ENCODE assay signal across 8 cellular contexts in genomic region chr2:197137826-197138480, GRCh38.
DNase-seq lines count a peak whose midpoint lies in the region; ATAC-seq and TF ChIP-seq lines count a peak whose summit lies in the region.
"Had no signal": no experiment of that assay in that cellular context is flagged by ENCODE, and none has a peak within 500 bp of the region (broad histone marks: within the 10 kb centered on the region; RNA-seq: fewer than 3 reads in every experiment).

No MANE protein-coding gene starts in this region.

- H3K36me3 Mint-ChIP-seq in IgD-negative memory B cell (peaks cover 16% of the 10 kb centered on the region), natural killer cell (no peaks in the 10 kb centered on the region)
- H3K36me3 Mint-ChIP-seq in activated T-helper 1 cell treated with anti-CD3 and anti-CD28 coated beads, Interleukin-12 subunit alpha, Interleukin-12 subunit beta, Interleukin-2, Interleukin-4 antibody, amounts not matched to agents 30 ng/mL and 10 ng/mL and 1 ng/mL, durations not matched to agents 14 hours and 24 hours and 36 hours (ENCODE audit: low read depth) = peaks cover 36% of the 10 kb centered on the region

- H3K27me3 Mint-ChIP-seq in IgD-negative memory B cell (peaks cover 2% of the 10 kb centered on the region), natural killer cell (ENCODE audit: low read depth in 2 of 2) (no peaks in the 10 kb centered on the region)
- H3K27me3 Mint-ChIP-seq in activated T-helper 1 cell treated with anti-CD3 and anti-CD28 coated beads, Interleukin-12 subunit alpha, Interleukin-12 subunit beta, Interleukin-2, Interleukin-4 antibody, amounts not matched to agents 30 ng/mL and 10 ng/mL and 1 ng/mL, durations not matched to agents 14 hours and 24 hours and 36 hours (ENCODE audit: insufficient read depth) = no peaks in the 10 kb centered on the region

- intact Hi-C loops in activated T-helper 1 cell treated with anti-CD3 and anti-CD28 coated beads, Interleukin-12 subunit alpha, Interleukin-12 subunit beta, Interleukin-2, Interleukin-4 antibody, amounts not matched to agents 30 ng/mL and 10 ng/mL and 1 ng/mL, durations not matched to agents 14 hours and 24 hours and 36 hours (cut with micrococcal nuclease) = loop anchor here (1.0 to 2.0 kb wide), 3 partner anchors 8 to 21 kb away; no protein-coding TSS in a partner anchor
- intact Hi-C loops in natural killer cell (cut with micrococcal nuclease) = no loop called here

- H3K4me3 Mint-ChIP-seq in IgD-negative memory B cell = peak overlapping the region in 3 of 4 donors; percentile 34 to 53 (median 35)
- H3K4me3 Mint-ChIP-seq in activated T-helper 1 cell treated with anti-CD3 and anti-CD28 coated beads, Interleukin-12 subunit alpha, Interleukin-12 subunit beta, Interleukin-2, Interleukin-4 antibody, amounts not matched to agents 30 ng/mL and 10 ng/mL and 1 ng/mL, durations not matched to agents 14 hours and 24 hours and 36 hours = peak overlapping the region; percentile 34
- H3K4me3 Mint-ChIP-seq in natural killer cell = peak overlapping the region; percentile 54

- H3K9me3 Mint-ChIP-seq in IgD-negative memory B cell = no peaks in the 10 kb centered on the region
- no peaks in the 10 kb centered on the region for H3K9me3 Mint-ChIP-seq in activated T-helper 1 cell treated with anti-CD3 and anti-CD28 coated beads, Interleukin-12 subunit alpha, Interleukin-12 subunit beta, Interleukin-2, Interleukin-4 antibody, amounts not matched to agents 30 ng/mL and 10 ng/mL and 1 ng/mL, durations not matched to agents 14 hours and 24 hours and 36 hours
- no peaks in the 10 kb centered on the region for H3K9me3 Mint-ChIP-seq in natural killer cell

- TF ChIP-seq CTCF in natural killer cell (IDR thresholded peaks at IDR 0.05) = no peak

- peak in 1 of 3 donors; percentile 15 for ATAC-seq in natural killer cell

- H3K27ac Mint-ChIP-seq in IgD-negative memory B cell (peak overlapping the region; percentile 35 to 93 (median 81)), natural killer cell (peak overlapping the region; percentile 72 to 94)
- peak overlapping the region; percentile 84 for H3K27ac Mint-ChIP-seq in activated T-helper 1 cell treated with anti-CD3 and anti-CD28 coated beads, Interleukin-12 subunit alpha, Interleukin-12 subunit beta, Interleukin-2, Interleukin-4 antibody, amounts not matched to agents 30 ng/mL and 10 ng/mL and 1 ng/mL, durations not matched to agents 14 hours and 24 hours and 36 hours

- DNase-seq in ELR (ENCODE audit: low read depth) = peak; percentile 69
- DNase-seq in activated T-helper 1 cell treated with anti-CD3 and anti-CD28 coated beads, Interleukin-12 subunit alpha, Interleukin-12 subunit beta, Interleukin-2, Interleukin-4 antibody, amounts not matched to agents 30 ng/mL and 10 ng/mL and 1 ng/mL, durations not matched to agents 14 hours and 24 hours and 36 hours (ENCODE audit: low spot score) = no peak
- no peak for DNase-seq in natural killer cell
- no peak for DNase-seq in NCI-H1930 (lab: John Stamatoyannopoulos, UW)
- no peak for DNase-seq in KG1 (lab: John Stamatoyannopoulos, UW)
- no peak for DNase-seq in 8988T
- DNase-seq: NCI-H510A treated with DMSO at 0.1 percent for 48 hours had no signal

- H3K4me1 Mint-ChIP-seq in IgD-negative memory B cell (peaks cover 65 to 74% (median 67%) of the 10 kb centered on the region in 3 donors), natural killer cell (peaks cover 91% of the 10 kb centered on the region in 2 donors)
- peaks cover 80% of the 10 kb centered on the region for H3K4me1 Mint-ChIP-seq in activated T-helper 1 cell treated with anti-CD3 and anti-CD28 coated beads, Interleukin-12 subunit alpha, Interleukin-12 subunit beta, Interleukin-2, Interleukin-4 antibody, amounts not matched to agents 30 ng/mL and 10 ng/mL and 1 ng/mL, durations not matched to agents 14 hours and 24 hours and 36 hours (ENCODE audit: low read depth)
